In genomic region chr16:58414938-58415451, GRCh38 we compare ENCODE assay signal across 1 cellular context.
A peak's percentile ranks its signal among the peaks of the same experiment; 100 is the strongest.
TF ChIP-seq lines count a peak whose summit lies in the region.

No MANE protein-coding gene starts in this region.

TF ChIP-seq in SK-N-SH treated with all-trans-retinoic acid at 6 μM for 48 hours, 23 proteins besides CTCF, POLR2A, EP300 and RAD21 (continued from another document):
- no peak for TF ChIP-seq TCF4 (CRISPR knock-in tag; IDR thresholded peaks at IDR 0.05; ENCODE audit: borderline replicate concordance)
- TF ChIP-seq ISL1 (CRISPR knock-in tag; IDR thresholded peaks at IDR 0.05) = peak; percentile 81
- no peak for TF ChIP-seq POU6F1 (CRISPR knock-in tag; IDR thresholded peaks at IDR 0.05; ENCODE audit: borderline replicate concordance, low read depth)
- TF ChIP-seq ZFP3 (CRISPR knock-in tag; IDR thresholded peaks at IDR 0.05) = 0 out of 2 replicates have a peak, but pooled peaks have one; percentile 31
- TF ChIP-seq TOX (CRISPR knock-in tag; IDR thresholded peaks at IDR 0.05; ENCODE audit: borderline replicate concordance) = no peak
